ENCODE assay signal across 21 cellular contexts in the genomic region with DNA sequence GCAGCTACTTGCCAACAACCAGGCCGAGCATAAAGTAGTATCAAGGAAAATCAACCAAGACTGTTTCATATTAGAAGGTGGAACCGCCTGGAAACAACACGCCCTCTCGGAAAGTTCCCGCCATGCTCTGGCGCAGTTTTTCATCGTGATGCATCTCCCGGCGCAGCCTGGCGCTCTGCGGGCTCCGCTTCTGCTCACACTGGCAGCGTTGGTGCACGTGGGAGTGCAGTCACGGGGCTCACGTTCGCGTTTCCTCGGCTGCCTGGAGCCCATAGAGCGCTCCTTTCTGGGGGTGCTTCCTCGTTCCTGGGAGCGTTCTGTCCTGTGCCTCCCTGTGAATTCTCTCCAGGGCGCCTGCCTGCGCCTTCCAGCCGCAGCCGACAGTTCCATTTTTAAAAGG.
"Had no signal": no experiment of that assay in that cellular context is flagged by ENCODE, and none has a peak within 500 bp of the region (broad histone marks: within the 10 kb centered on the region; RNA-seq: fewer than 3 reads in every experiment).

No MANE protein-coding gene starts in this region.

- H3K9me3 ChIP-seq: colonic mucosa, esophagus squamous epithelium, gastrocnemius medialis, left lung, lower lobe of right lung had no signal

- H3K4me3 ChIP-seq: colonic mucosa, dorsolateral prefrontal cortex, esophagus squamous epithelium, gastrocnemius medialis, heart right ventricle, left lung, lower lobe of right lung had no signal

- DNase-seq: colonic mucosa; dermis blood vessel endothelial cell; dorsolateral prefrontal cortex; effector CD4-positive, alpha-beta T cell; effector memory CD4-positive, alpha-beta T cell; erythroblast; esophagus squamous epithelium; foreskin fibroblast; gastrocnemius medialis; glutamatergic neuron; head of caudate nucleus; heart right ventricle; hippocampal formation; left cardiac atrium; left ventricle myocardium superior; lower lobe of right lung; mesendoderm; midbrain had no signal

- H3K36me3 ChIP-seq: colonic mucosa, esophagus squamous epithelium, gastrocnemius medialis, heart right ventricle, left lung, lower lobe of right lung had no signal

- ATAC-seq: esophagus mucosa, gastrocnemius medialis, heart right ventricle, left cardiac atrium, left lung, left ventricle myocardium superior, lower lobe of right lung had no signal

- H3K4me1 ChIP-seq: colonic mucosa, esophagus squamous epithelium, gastrocnemius medialis, heart right ventricle, left lung, lower lobe of right lung had no signal

- H3K27me3 ChIP-seq: colonic mucosa, esophagus squamous epithelium, gastrocnemius medialis, left lung had no signal

- H3K27ac ChIP-seq: colonic mucosa, dorsolateral prefrontal cortex, epithelial cell of prostate, esophagus squamous epithelium, gastrocnemius medialis, heart right ventricle, left lung, lower lobe of right lung had no signal
